ENCODE assay signal across 17 cellular contexts in the genomic region with DNA sequence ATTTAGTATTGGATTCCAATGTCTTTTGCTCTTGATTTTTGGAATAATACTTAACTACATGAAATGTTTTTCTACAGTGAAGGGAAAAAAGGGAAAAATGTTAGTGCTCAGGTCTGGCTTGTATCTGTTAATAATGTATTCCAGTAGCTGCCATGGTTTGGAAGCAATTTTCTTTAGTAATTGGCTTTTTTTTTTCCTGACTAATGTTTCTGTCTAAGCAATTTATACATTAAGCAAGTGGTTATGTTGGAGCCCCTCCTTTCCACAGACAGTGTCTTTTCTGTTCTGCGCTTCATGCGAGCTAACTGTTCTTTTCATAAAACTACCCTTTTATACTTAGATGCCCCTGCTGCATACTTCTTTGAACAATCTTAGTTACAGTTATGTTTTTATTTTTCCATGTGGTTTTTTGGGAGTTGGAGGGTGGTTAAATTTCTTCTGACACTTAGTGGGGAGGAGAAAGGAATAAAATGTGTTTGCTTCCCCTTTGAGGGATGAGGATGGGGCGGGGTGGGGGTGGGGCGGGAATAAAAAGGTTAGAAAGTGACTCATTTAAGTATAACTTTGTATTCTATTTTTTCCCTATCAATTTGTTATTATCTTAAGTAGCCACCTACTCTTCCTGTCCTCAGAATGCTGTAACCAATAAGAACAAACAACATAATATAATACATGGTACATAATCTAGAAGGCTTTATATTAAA.
DNase-seq lines count a peak whose midpoint lies in the region; ATAC-seq and TF ChIP-seq lines count a peak whose summit lies in the region.
"Had no signal": no experiment of that assay in that cellular context is flagged by ENCODE, and none has a peak within 500 bp of the region (broad histone marks: within the 10 kb centered on the region; RNA-seq: fewer than 3 reads in every experiment).

No MANE protein-coding gene starts in this region.

- no peaks in the 10 kb centered on the region for H3K27me3 ChIP-seq in mammary epithelial cell (ENCODE audit: insufficient read depth, low read length)
- no peaks in the 10 kb centered on the region for H3K27me3 ChIP-seq in SU-DHL-6 (ENCODE audit: low read length)
- no peaks in the 10 kb centered on the region for H3K27me3 ChIP-seq in tibial nerve

- H4K20me1 ChIP-seq in mammary epithelial cell (ENCODE audit: insufficient read depth, low read length) (peaks cover 3% of the 10 kb centered on the region), SU-DHL-6 (ENCODE audit: low read depth, low read length) (peaks cover 26% of the 10 kb centered on the region)

- no peak for ATAC-seq in memory B cell (ENCODE audit: low read depth)
- ATAC-seq: activated CD4-positive, CD25-positive, alpha-beta regulatory T cell treated with anti-CD3 and anti-CD28 coated beads, Interleukin-2, amount 50 U/mL, for 24 hours; naive thymus-derived CD4-positive, alpha-beta T cell had no signal

- dilution Hi-C loops in mammary epithelial cell (cut with HindIII; ENCODE audit: low sequenced_read_pairs) = loop anchor here (10.0 kb wide), 1 partner anchor 164 kb away; no protein-coding TSS in a partner anchor

- WGBS in mammary epithelial cell (ENCODE audit: low coverage, missing lambda C conversion rate) = 100% methylated on average over 2 of the region's 4 CpGs
- 30 to 34% methylated on average over 4 of the region's 4 CpGs for WGBS in tibial nerve, 2 donors

- CTCF ChIA-PET in MCF 10A (lab: Yijun Ruan, JAX) = interaction anchor here (0.6 to 9.1 kb wide), 5 partner anchors 84 to 627 kb away, joined by 3 to 208 read pairs (median 5); no protein-coding TSS in a partner anchor
- CTCF ChIA-PET in mammary epithelial cell (lab: Charles Lee; ENCODE audit: low non-redundant PET) = no interaction called here

- peaks cover 3% of the 10 kb centered on the region for H3K4me1 ChIP-seq in mammary epithelial cell (ENCODE audit: insufficient read depth, low read length)
- H3K4me1 ChIP-seq in tibial nerve = peaks cover 10 to 85% (median 49%) of the 10 kb centered on the region in 4 donors

- peaks cover 65% of the 10 kb centered on the region for H3F3A ChIP-seq in SU-DHL-6 (ENCODE audit: insufficient read depth)

- no peak overlapping the region for H3K4me3 ChIP-seq in mammary epithelial cell (replicated peaks in 1 of 3; ENCODE audit: insufficient read depth in 1 of 3, low read depth in 2 of 3, low read length in 3 of 3)
- H3K4me3 ChIP-seq in SU-DHL-6 (ENCODE audit: insufficient read depth, low read length, poor library complexity, severe bottlenecking) = no peak overlapping the region
- H3K4me3 ChIP-seq in tibial nerve = no peak overlapping the region

- H3K36me3 ChIP-seq in mammary epithelial cell (ENCODE audit: insufficient read depth, low read length) (peaks cover 4% of the 10 kb centered on the region), SU-DHL-6 (ENCODE audit: low read length) (peaks cover 32% of the 10 kb centered on the region), tibial nerve (no peaks in the 10 kb centered on the region)

- H3K27me3 Mint-ChIP-seq in MCF 10A (ENCODE audit: insufficient read depth, unreplicated experiment) (no peaks in the 10 kb centered on the region), memory B cell (no peaks in the 10 kb centered on the region)

- no peaks in the 10 kb centered on the region for H3K9me3 ChIP-seq in mammary epithelial cell (replicated peaks; ENCODE audit: insufficient read depth, low read length)
- no peaks in the 10 kb centered on the region for H3K9me3 ChIP-seq in SU-DHL-6 (ENCODE audit: insufficient read depth, low read length)
- no peaks in the 10 kb centered on the region for H3K9me3 ChIP-seq in tibial nerve

- H3K27ac Mint-ChIP-seq in MCF 10A (ENCODE audit: low read depth, unreplicated experiment) = peak overlapping the region; percentile 57
- H3K27ac Mint-ChIP-seq in memory B cell = peak overlapping the region; percentile 50
- H3K27ac Mint-ChIP-seq: naive thymus-derived CD4-positive, alpha-beta T cell had no signal

- in situ Hi-C loops in mammary epithelial cell (cut with MboI; ENCODE audit: low sequenced_read_pairs in 2 of 2) = loop anchor here (5.0 kb wide), 1 partner anchor 141 kb away; no protein-coding TSS in a partner anchor

- H3K27ac ChIP-seq in mammary epithelial cell (ENCODE audit: insufficient read depth, low read depth, low read length) (no peak overlapping the region), SU-DHL-6 (ENCODE audit: low read depth, low read length) (peak overlapping the region; percentile 57), tibial nerve (peak overlapping the region; percentile 42 to 87 (median 63))
- H3K27ac ChIP-seq: epithelial cell of prostate had no signal

- TF ChIP-seq CTCF in MCF 10A (IDR thresholded peaks at IDR 0.05; ENCODE audit: unreplicated experiment) (no peak), mammary epithelial cell (conservative IDR thresholded peaks at IDR 0.05 in 1 of 2, IDR thresholded peaks at IDR 0.05 in 1 of 2; ENCODE audit: extremely low read depth in 1 of 2, insufficient read depth in 1 of 2, low read depth in 1 of 2, low read length in 2 of 2) (no peak), SU-DHL-6 (IDR thresholded peaks at IDR 0.05; ENCODE audit: insufficient read depth, low read length, poor library complexity, severe bottlenecking) (no peak), tibial nerve (IDR thresholded peaks at IDR 0.05) (no peak)

- no peaks in the 10 kb centered on the region for H3K9me2 ChIP-seq in SU-DHL-6 (replicated peaks; ENCODE audit: insufficient read depth, low read length)

- no peak for TF ChIP-seq EP300 in tibial nerve (IDR thresholded peaks at IDR 0.05)

- H3K9me3 Mint-ChIP-seq in MCF 10A (ENCODE audit: unreplicated experiment) = no peaks in the 10 kb centered on the region
- no peaks in the 10 kb centered on the region for H3K9me3 Mint-ChIP-seq in memory B cell
- H3K9me3 Mint-ChIP-seq: naive thymus-derived CD4-positive, alpha-beta T cell had no signal

- BruUV-seq in MCF 10A (replicated peaks; lab: Mats Ljungman, UMichigan) (no TSS peak), mammary epithelial cell (replicated peaks; lab: Mats Ljungman, UMichigan) (no TSS peak)

- H2AFZ ChIP-seq in mammary epithelial cell (ENCODE audit: low read depth, low read length) (no peak overlapping the region), SU-DHL-6 (ENCODE audit: low read depth, low read length, severe bottlenecking) (no peak overlapping the region)

- TF ChIP-seq POLR2A in tibial nerve (IDR thresholded peaks at IDR 0.05) (no peak), erythroblast (IDR thresholded peaks at IDR 0.05; ENCODE audit: low read length) (no peak)

- H3K79me2 ChIP-seq in mammary epithelial cell (ENCODE audit: insufficient read depth, low read length) (peaks cover 80% of the 10 kb centered on the region), SU-DHL-6 (ENCODE audit: insufficient read depth, low read length) (peaks cover 87% of the 10 kb centered on the region)

- H3K36me3 Mint-ChIP-seq in MCF 10A (ENCODE audit: insufficient read depth, unreplicated experiment) = peaks cover 30% of the 10 kb centered on the region
- peaks cover 3% of the 10 kb centered on the region for H3K36me3 Mint-ChIP-seq in memory B cell
- H3K36me3 Mint-ChIP-seq: naive thymus-derived CD4-positive, alpha-beta T cell had no signal

- DNase-seq in MCF 10A (ENCODE audit: unreplicated experiment) (no peak), mammary epithelial cell (no peak), memory B cell (ENCODE audit: low spot score in 2 of 2) (no peak), tibial nerve (ENCODE audit: low spot score in 2 of 2) (no peak), erythroblast (lab: John Stamatoyannopoulos, UW) (no peak), SHP77 treated with DMSO at 0.1 percent for 48 hours (lab: John Stamatoyannopoulos, UW) (no peak), GM19240 (ENCODE audit: insufficient read length, low spot score) (no peak)
- DNase-seq: ACHN; GF-D8; kidney glomerular epithelial cell; MV-4-11; naive thymus-derived CD4-positive, alpha-beta T cell; stimulated activated CD8-positive, alpha-beta memory T cell treated with anti-CD3 and anti-CD28 coated beads, Interleukin-4, amount 100 ng/mL, for 48 hours; T-helper 1 cell had no signal

- H3K4me1 Mint-ChIP-seq in MCF 10A (ENCODE audit: insufficient read depth, unreplicated experiment) (peaks cover 24% of the 10 kb centered on the region), memory B cell (peaks cover 32% of the 10 kb centered on the region)

- H3K4me2 ChIP-seq in mammary epithelial cell (ENCODE audit: insufficient read depth, low read depth, low read length) (no peak overlapping the region), SU-DHL-6 (ENCODE audit: low read depth, low read length, poor library complexity, severe bottlenecking) (peak overlapping the region; percentile 26)

- H3K9ac ChIP-seq in mammary epithelial cell (ENCODE audit: insufficient read depth, low read length) = no peak overlapping the region
- no peak overlapping the region for H3K9ac ChIP-seq in SU-DHL-6 (ENCODE audit: low read length)

- POLR2A ChIA-PET in MCF 10A (lab: Yijun Ruan, JAX) = interaction anchor here (0.7 to 6.7 kb wide), 7 partner anchors 9 to 146 kb away, joined by 3 to 57 read pairs (median 4); a partner anchor contains a TSS

- intact Hi-C loops in MCF 10A (cut with micrococcal nuclease) = no loop called here
- intact Hi-C loops in mammary epithelial cell (cut with micrococcal nuclease) = no loop called here

- no peak overlapping the region for H3K4me3 Mint-ChIP-seq in MCF 10A (ENCODE audit: unreplicated experiment)
- no peak overlapping the region for H3K4me3 Mint-ChIP-seq in memory B cell
- H3K4me3 Mint-ChIP-seq: naive thymus-derived CD4-positive, alpha-beta T cell had no signal
